Comparison of ENCODE assay signal across 19 cellular contexts in the genomic region with DNA sequence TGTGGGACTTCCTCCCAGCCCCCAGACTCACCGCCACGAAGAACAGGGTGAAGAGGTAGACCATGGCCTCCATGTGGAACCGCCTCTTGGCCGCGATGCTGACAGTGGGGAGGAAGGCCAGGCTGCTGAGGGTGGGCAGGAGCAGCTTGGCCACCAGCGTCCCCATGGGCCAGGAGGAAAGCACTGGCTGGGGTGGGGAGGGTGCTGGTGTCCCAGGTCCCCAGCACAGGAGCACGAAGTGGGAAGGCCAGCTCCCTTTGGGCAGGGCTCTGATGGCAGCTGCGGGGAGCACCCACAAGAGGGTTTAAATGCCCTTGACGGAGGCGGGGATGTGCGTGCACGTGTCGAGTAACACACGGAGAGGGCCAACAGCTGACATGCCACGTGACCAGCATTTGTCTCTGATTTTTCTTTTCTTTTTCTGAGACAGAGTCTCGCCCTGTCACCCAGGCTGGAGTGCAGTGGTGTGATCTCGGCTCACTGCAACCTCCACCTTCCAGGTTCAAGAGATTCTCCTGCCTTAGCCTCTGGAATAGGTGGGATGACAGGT. TPM values are rescaled to one million over a fixed set of nuclear protein-coding genes. Genes with fewer than 3 reads are reported as not detected.
"Had no signal": no experiment of that assay in that cellular context is flagged by ENCODE, and none has a peak within 500 bp of the region (broad histone marks: within the 10 kb centered on the region; RNA-seq: fewer than 3 reads in every experiment).

A gene with protein sequence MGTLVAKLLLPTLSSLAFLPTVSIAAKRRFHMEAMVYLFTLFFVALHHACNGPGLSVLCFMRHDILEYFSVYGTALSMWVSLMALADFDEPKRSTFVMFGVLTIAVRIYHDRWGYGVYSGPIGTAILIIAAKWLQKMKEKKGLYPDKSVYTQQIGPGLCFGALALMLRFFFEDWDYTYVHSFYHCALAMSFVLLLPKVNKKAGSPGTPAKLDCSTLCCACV (minus strand): TSS at position 281 of the 550 bp plus-strand sequence. CDS start 115 bp downstream, at position 166.

- H3K9me3 ChIP-seq: upper lobe of left lung had no signal

- H3K27ac Mint-ChIP-seq: activated T-helper 17 cell treated with anti-CD3 and anti-CD28 coated beads, Interleukin-2, amount 50 U/mL, for 72 hours; memory B cell; stimulated activated naive CD8-positive, alpha-beta T cell treated with anti-CD3 and anti-CD28 coated beads, Interleukin-15, Interleukin-2, amounts not matched to agents 100 ng/mL and 50 ng/mL, for 24 hours had no signal

- H3K27me3 ChIP-seq: upper lobe of left lung had no signal

- H3K27ac ChIP-seq: parathyroid adenoma, upper lobe of left lung had no signal

- H3K4me3 Mint-ChIP-seq: activated T-helper 17 cell treated with anti-CD3 and anti-CD28 coated beads, Interleukin-2, amount 50 U/mL, for 72 hours; memory B cell; stimulated activated naive CD8-positive, alpha-beta T cell treated with anti-CD3 and anti-CD28 coated beads, Interleukin-15, Interleukin-2, amounts not matched to agents 100 ng/mL and 50 ng/mL, for 24 hours had no signal

- H3K36me3 Mint-ChIP-seq: memory B cell had no signal

- FAIRE-seq: colon, islet of Langerhans, small intestine had no signal

- ATAC-seq: activated T-helper 17 cell treated with anti-CD3 and anti-CD28 coated beads, Interleukin-2, amount 50 U/mL, for 72 hours; esophagus mucosa had no signal

- H3K9me3 Mint-ChIP-seq: activated T-helper 17 cell treated with anti-CD3 and anti-CD28 coated beads, Interleukin-2, amount 50 U/mL, for 72 hours; memory B cell; stimulated activated naive CD8-positive, alpha-beta T cell treated with anti-CD3 and anti-CD28 coated beads, Interleukin-15, Interleukin-2, amounts not matched to agents 100 ng/mL and 50 ng/mL, for 24 hours had no signal

- DNase-seq: activated CD4-positive, alpha-beta T cell treated with anti-CD3 and anti-CD28 coated beads, Interleukin-2, amount 50 U/mL, for 1 hour; activated naive CD4-positive, alpha-beta T cell treated with Interleukin-2 at 50 U/mL for 16 hours; aorta; caudate nucleus; small intestine; stimulated activated CD4-positive, alpha-beta T cell treated with anti-CD3 and anti-CD28 coated beads, Interleukin-4, amount 100 ng/mL, for 4 hours; stimulated activated CD8-positive, alpha-beta memory T cell treated with anti-CD3 and anti-CD28 coated beads, Interleukin-4, amount 100 ng/mL, for 48 hours; T-helper 2 cell had no signal

- H3K79me2 ChIP-seq: parathyroid adenoma had no signal

- H3K4me1 Mint-ChIP-seq: activated T-helper 17 cell treated with anti-CD3 and anti-CD28 coated beads, Interleukin-2, amount 50 U/mL, for 72 hours; memory B cell had no signal

- H3K4me1 ChIP-seq: parathyroid adenoma had no signal

- H2AFZ ChIP-seq: parathyroid adenoma had no signal

- H3K27me3 Mint-ChIP-seq: stimulated activated naive CD8-positive, alpha-beta T cell treated with anti-CD3 and anti-CD28 coated beads, Interleukin-15, Interleukin-2, amounts not matched to agents 100 ng/mL and 50 ng/mL, for 24 hours had no signal

- H3K9ac ChIP-seq: parathyroid adenoma had no signal

- H3K4me3 ChIP-seq: upper lobe of left lung had no signal

- H3K36me3 ChIP-seq: upper lobe of left lung had no signal

RNA-seq across cellular contexts. Expression of the gene that starts here (rescaled TPM):
- total RNA-seq: activated CD8-positive, alpha-beta memory T cell treated with anti-CD3 and anti-CD28 coated beads for 36 hours; activated T-helper 17 cell treated with anti-CD3 and anti-CD28 coated beads, Interleukin-2, amount 50 U/mL, for 72 hours; aorta; esophagus mucosa; left lobe of liver; temporal lobe; upper lobe of left lung had no signal
- polyA plus RNA-seq: aorta, small intestine had no signal
